Comparison of ENCODE assay signal across 1 cellular context in the genomic region with DNA sequence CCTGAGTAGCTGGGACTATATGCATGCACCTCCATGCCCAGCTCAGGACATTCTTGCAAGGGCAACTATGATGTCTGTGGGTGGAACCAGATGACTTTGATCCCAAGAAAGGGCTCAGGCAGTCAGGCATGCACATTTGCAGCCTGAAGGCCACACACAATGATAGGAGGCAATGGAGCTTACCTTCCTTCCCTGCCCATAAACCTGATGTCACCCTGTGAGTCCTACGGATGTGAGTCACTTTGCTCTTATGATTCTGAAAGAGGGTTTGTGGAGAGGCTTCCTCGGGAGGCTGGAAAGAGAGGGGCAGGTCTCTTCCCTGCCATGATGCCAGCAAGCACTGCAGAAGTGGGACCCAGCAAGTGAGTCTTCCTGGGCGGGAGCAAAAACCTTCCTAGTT.
A peak's percentile ranks its signal among the peaks of the same experiment; 100 is the strongest.
TF ChIP-seq lines count a peak whose summit lies in the region.

No MANE protein-coding gene starts in this region.

TF ChIP-seq in K562, 482 proteins besides CTCF, POLR2A, EP300 and RAD21 (continued from another document and continues in another):
- TF ChIP-seq, protein P1, sequence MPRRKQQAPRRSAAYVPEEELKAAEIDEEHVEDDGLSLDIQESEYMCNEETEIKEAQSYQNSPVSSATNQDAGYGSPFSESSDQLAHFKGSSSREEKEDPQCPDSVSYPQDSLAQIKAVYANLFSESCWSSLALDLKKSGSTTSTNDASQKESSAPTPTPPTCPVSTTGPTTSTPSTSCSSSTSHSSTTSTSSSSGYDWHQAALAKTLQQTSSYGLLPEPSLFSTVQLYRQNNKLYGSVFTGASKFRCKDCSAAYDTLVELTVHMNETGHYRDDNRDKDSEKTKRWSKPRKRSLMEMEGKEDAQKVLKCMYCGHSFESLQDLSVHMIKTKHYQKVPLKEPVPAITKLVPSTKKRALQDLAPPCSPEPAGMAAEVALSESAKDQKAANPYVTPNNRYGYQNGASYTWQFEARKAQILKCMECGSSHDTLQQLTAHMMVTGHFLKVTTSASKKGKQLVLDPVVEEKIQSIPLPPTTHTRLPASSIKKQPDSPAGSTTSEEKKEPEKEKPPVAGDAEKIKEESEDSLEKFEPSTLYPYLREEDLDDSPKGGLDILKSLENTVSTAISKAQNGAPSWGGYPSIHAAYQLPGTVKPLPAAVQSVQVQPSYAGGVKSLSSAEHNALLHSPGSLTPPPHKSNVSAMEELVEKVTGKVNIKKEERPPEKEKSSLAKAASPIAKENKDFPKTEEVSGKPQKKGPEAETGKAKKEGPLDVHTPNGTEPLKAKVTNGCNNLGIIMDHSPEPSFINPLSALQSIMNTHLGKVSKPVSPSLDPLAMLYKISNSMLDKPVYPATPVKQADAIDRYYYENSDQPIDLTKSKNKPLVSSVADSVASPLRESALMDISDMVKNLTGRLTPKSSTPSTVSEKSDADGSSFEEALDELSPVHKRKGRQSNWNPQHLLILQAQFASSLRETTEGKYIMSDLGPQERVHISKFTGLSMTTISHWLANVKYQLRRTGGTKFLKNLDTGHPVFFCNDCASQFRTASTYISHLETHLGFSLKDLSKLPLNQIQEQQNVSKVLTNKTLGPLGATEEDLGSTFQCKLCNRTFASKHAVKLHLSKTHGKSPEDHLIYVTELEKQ (CRISPR knock-in tag; IDR thresholded peaks at IDR 0.05), result no peak
- TF ChIP-seq, protein P2, sequence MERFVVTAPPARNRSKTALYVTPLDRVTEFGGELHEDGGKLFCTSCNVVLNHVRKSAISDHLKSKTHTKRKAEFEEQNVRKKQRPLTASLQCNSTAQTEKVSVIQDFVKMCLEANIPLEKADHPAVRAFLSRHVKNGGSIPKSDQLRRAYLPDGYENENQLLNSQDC (CRISPR knock-in tag; IDR thresholded peaks at IDR 0.05), result no peak
- TF ChIP-seq JUN (IDR thresholded peaks at IDR 0.05; ENCODE audit: borderline replicate concordance, low read depth, low read length) (peak; percentile 77; the same call in 1 of the 2 replicates), JUN (CRISPR knock-in tag; IDR thresholded peaks at IDR 0.05; ENCODE audit: borderline replicate concordance) (no peak), FOXJ2 (tag; IDR thresholded peaks at IDR 0.05) (no peak), ARHGAP35 (IDR thresholded peaks at IDR 0.05; ENCODE audit: partially characterized antibody) (no peak), RBFOX2 (IDR thresholded peaks at IDR 0.05; ENCODE audit: low read depth, low read length) (no peak), ZZZ3 (IDR thresholded peaks at IDR 0.05) (no peak), PPARD (CRISPR knock-in tag; IDR thresholded peaks at IDR 0.05) (no peak), ZNF551 (CRISPR knock-in tag; IDR thresholded peaks at IDR 0.05) (no peak), ZNF12 (CRISPR knock-in tag; IDR thresholded peaks at IDR 0.05) (no peak), ZNF175 (CRISPR knock-in tag; IDR thresholded peaks at IDR 0.05; ENCODE audit: low read depth) (peak; percentile 68), CREB1 (IDR thresholded peaks at IDR 0.05) (no peak), CREB1 (CRISPR knock-in tag; IDR thresholded peaks at IDR 0.05) (no peak), STAT5B (CRISPR knock-in tag; IDR thresholded peaks at IDR 0.05) (no peak), HDGF (IDR thresholded peaks at IDR 0.05) (no peak), RBM39 (optimal IDR thresholded peaks at IDR 0.05; ENCODE audit: low read depth, low read length) (no peak)
- TF ChIP-seq, protein P3, sequence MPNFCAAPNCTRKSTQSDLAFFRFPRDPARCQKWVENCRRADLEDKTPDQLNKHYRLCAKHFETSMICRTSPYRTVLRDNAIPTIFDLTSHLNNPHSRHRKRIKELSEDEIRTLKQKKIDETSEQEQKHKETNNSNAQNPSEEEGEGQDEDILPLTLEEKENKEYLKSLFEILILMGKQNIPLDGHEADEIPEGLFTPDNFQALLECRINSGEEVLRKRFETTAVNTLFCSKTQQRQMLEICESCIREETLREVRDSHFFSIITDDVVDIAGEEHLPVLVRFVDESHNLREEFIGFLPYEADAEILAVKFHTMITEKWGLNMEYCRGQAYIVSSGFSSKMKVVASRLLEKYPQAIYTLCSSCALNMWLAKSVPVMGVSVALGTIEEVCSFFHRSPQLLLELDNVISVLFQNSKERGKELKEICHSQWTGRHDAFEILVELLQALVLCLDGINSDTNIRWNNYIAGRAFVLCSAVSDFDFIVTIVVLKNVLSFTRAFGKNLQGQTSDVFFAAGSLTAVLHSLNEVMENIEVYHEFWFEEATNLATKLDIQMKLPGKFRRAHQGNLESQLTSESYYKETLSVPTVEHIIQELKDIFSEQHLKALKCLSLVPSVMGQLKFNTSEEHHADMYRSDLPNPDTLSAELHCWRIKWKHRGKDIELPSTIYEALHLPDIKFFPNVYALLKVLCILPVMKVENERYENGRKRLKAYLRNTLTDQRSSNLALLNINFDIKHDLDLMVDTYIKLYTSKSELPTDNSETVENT (CRISPR knock-in tag; IDR thresholded peaks at IDR 0.05), result no peak
- TF ChIP-seq, protein P4, sequence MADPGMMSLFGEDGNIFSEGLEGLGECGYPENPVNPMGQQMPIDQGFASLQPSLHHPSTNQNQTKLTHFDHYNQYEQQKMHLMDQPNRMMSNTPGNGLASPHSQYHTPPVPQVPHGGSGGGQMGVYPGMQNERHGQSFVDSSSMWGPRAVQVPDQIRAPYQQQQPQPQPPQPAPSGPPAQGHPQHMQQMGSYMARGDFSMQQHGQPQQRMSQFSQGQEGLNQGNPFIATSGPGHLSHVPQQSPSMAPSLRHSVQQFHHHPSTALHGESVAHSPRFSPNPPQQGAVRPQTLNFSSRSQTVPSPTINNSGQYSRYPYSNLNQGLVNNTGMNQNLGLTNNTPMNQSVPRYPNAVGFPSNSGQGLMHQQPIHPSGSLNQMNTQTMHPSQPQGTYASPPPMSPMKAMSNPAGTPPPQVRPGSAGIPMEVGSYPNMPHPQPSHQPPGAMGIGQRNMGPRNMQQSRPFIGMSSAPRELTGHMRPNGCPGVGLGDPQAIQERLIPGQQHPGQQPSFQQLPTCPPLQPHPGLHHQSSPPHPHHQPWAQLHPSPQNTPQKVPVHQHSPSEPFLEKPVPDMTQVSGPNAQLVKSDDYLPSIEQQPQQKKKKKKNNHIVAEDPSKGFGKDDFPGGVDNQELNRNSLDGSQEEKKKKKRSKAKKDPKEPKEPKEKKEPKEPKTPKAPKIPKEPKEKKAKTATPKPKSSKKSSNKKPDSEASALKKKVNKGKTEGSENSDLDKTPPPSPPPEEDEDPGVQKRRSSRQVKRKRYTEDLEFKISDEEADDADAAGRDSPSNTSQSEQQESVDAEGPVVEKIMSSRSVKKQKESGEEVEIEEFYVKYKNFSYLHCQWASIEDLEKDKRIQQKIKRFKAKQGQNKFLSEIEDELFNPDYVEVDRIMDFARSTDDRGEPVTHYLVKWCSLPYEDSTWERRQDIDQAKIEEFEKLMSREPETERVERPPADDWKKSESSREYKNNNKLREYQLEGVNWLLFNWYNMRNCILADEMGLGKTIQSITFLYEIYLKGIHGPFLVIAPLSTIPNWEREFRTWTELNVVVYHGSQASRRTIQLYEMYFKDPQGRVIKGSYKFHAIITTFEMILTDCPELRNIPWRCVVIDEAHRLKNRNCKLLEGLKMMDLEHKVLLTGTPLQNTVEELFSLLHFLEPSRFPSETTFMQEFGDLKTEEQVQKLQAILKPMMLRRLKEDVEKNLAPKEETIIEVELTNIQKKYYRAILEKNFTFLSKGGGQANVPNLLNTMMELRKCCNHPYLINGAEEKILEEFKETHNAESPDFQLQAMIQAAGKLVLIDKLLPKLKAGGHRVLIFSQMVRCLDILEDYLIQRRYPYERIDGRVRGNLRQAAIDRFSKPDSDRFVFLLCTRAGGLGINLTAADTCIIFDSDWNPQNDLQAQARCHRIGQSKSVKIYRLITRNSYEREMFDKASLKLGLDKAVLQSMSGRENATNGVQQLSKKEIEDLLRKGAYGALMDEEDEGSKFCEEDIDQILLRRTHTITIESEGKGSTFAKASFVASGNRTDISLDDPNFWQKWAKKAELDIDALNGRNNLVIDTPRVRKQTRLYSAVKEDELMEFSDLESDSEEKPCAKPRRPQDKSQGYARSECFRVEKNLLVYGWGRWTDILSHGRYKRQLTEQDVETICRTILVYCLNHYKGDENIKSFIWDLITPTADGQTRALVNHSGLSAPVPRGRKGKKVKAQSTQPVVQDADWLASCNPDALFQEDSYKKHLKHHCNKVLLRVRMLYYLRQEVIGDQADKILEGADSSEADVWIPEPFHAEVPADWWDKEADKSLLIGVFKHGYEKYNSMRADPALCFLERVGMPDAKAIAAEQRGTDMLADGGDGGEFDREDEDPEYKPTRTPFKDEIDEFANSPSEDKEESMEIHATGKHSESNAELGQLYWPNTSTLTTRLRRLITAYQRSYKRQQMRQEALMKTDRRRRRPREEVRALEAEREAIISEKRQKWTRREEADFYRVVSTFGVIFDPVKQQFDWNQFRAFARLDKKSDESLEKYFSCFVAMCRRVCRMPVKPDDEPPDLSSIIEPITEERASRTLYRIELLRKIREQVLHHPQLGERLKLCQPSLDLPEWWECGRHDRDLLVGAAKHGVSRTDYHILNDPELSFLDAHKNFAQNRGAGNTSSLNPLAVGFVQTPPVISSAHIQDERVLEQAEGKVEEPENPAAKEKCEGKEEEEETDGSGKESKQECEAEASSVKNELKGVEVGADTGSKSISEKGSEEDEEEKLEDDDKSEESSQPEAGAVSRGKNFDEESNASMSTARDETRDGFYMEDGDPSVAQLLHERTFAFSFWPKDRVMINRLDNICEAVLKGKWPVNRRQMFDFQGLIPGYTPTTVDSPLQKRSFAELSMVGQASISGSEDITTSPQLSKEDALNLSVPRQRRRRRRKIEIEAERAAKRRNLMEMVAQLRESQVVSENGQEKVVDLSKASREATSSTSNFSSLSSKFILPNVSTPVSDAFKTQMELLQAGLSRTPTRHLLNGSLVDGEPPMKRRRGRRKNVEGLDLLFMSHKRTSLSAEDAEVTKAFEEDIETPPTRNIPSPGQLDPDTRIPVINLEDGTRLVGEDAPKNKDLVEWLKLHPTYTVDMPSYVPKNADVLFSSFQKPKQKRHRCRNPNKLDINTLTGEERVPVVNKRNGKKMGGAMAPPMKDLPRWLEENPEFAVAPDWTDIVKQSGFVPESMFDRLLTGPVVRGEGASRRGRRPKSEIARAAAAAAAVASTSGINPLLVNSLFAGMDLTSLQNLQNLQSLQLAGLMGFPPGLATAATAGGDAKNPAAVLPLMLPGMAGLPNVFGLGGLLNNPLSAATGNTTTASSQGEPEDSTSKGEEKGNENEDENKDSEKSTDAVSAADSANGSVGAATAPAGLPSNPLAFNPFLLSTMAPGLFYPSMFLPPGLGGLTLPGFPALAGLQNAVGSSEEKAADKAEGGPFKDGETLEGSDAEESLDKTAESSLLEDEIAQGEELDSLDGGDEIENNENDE (IDR thresholded peaks at IDR 0.05; ENCODE audit: low read depth, low read length), result no peak
- TF ChIP-seq, protein P5, sequence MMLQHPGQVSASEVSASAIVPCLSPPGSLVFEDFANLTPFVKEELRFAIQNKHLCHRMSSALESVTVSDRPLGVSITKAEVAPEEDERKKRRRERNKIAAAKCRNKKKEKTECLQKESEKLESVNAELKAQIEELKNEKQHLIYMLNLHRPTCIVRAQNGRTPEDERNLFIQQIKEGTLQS (IDR thresholded peaks at IDR 0.05), result peak; percentile 49; the same call in 1 of the 2 replicates
- TF ChIP-seq, protein P5 (CRISPR knock-in tag; conservative IDR thresholded peaks at IDR 0.05), result no peak
- TF ChIP-seq, protein P6, sequence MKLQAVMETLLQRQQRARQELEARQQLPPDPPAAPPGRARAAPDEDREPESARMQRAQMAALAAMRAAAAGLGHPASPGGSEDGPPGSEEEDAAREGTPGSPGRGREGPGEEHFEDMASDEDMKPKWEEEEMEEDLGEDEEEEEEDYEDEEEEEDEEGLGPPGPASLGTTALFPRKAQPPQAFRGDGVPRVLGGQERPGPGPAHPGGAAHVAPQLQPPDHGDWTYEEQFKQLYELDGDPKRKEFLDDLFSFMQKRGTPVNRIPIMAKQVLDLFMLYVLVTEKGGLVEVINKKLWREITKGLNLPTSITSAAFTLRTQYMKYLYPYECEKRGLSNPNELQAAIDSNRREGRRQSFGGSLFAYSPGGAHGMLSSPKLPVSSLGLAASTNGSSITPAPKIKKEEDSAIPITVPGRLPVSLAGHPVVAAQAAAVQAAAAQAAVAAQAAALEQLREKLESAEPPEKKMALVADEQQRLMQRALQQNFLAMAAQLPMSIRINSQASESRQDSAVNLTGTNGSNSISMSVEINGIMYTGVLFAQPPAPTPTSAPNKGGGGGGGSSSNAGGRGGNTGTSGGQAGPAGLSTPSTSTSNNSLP (IDR thresholded peaks at IDR 0.05; ENCODE audit: borderline replicate concordance, low read depth, low read length), result no peak
- TF ChIP-seq, protein P7, sequence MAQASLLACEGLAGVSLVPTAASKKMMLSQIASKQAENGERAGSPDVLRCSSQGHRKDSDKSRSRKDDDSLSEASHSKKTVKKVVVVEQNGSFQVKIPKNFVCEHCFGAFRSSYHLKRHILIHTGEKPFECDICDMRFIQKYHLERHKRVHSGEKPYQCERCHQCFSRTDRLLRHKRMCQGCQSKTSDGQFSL (CRISPR knock-in tag; IDR thresholded peaks at IDR 0.05), result no peak
- TF ChIP-seq, protein P7 (tag; IDR thresholded peaks at IDR 0.05), result no peak
- TF ChIP-seq, protein P8, sequence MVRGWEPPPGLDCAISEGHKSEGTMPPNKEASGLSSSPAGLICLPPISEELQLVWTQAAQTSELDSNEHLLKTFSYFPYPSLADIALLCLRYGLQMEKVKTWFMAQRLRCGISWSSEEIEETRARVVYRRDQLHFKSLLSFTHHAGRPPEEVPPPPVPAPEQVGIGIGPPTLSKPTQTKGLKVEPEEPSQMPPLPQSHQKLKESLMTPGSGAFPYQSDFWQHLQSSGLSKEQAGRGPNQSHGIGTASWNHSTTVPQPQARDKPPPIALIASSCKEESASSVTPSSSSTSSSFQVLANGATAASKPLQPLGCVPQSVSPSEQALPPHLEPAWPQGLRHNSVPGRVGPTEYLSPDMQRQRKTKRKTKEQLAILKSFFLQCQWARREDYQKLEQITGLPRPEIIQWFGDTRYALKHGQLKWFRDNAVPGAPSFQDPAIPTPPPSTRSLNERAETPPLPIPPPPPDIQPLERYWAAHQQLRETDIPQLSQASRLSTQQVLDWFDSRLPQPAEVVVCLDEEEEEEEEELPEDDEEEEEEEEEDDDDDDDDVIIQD (CRISPR knock-in tag; IDR thresholded peaks at IDR 0.05), result no peak
- TF ChIP-seq, protein P9, sequence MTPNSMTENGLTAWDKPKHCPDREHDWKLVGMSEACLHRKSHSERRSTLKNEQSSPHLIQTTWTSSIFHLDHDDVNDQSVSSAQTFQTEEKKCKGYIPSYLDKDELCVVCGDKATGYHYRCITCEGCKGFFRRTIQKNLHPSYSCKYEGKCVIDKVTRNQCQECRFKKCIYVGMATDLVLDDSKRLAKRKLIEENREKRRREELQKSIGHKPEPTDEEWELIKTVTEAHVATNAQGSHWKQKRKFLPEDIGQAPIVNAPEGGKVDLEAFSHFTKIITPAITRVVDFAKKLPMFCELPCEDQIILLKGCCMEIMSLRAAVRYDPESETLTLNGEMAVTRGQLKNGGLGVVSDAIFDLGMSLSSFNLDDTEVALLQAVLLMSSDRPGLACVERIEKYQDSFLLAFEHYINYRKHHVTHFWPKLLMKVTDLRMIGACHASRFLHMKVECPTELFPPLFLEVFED (CRISPR knock-in tag; conservative IDR thresholded peaks at IDR 0.05), result no peak
- TF ChIP-seq, protein P10, sequence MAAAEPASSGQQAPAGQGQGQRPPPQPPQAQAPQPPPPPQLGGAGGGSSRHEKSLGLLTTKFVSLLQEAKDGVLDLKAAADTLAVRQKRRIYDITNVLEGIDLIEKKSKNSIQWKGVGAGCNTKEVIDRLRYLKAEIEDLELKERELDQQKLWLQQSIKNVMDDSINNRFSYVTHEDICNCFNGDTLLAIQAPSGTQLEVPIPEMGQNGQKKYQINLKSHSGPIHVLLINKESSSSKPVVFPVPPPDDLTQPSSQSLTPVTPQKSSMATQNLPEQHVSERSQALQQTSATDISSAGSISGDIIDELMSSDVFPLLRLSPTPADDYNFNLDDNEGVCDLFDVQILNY (CRISPR knock-in tag; IDR thresholded peaks at IDR 0.05), result no peak
